ENCODE assay signal across 8 cellular contexts in genomic region chr15:78875107-78875914, GRCh38. TPM values are rescaled to one million over a fixed set of nuclear protein-coding genes. Genes with fewer than 3 reads are reported as not detected.
DNase-seq lines count a peak whose midpoint lies in the region; TF ChIP-seq lines count a peak whose summit lies in the region.

No MANE protein-coding gene starts in this region.

- H3K27ac Mint-ChIP-seq in T-helper 1 cell treated with Interleukin-12 subunit alpha and Interleukin-12 subunit beta and Interleukin-4 antibody, amounts not matched to agents 30 μg/mL and 1 μg/mL, for 36 hours, result peak overlapping the region; percentile 100
- peak overlapping the region; percentile 100 for H3K27ac Mint-ChIP-seq in activated CD4-positive, alpha-beta memory T cell treated with anti-CD3 and anti-CD28 coated beads, Interleukin-2, amount 10 ng/mL, durations not matched to agents 7 days and 5 days

- POLR2A ChIA-PET in activated CD4-positive, alpha-beta memory T cell treated with anti-CD3 and anti-CD28 coated beads, Interleukin-2, amount 10 ng/mL, durations not matched to agents 7 days and 5 days (lab: Charles Lee), result interaction anchor here (1.0 to 3.5 kb wide), 4 partner anchors 7 to 62 kb away, joined by 3 to 19 read pairs (median 6); no protein-coding TSS in a partner anchor

- H3K9ac ChIP-seq in iPS-15b (ENCODE audit: low read depth, low read length), result peak overlapping the region; percentile 14

- H3K27me3 Mint-ChIP-seq in T-helper 1 cell treated with Interleukin-12 subunit alpha and Interleukin-12 subunit beta and Interleukin-4 antibody, amounts not matched to agents 30 μg/mL and 1 μg/mL, for 36 hours (ENCODE audit: low read depth), result no peaks in the 10 kb centered on the region
- no peaks in the 10 kb centered on the region for H3K27me3 Mint-ChIP-seq in activated CD4-positive, alpha-beta memory T cell treated with anti-CD3 and anti-CD28 coated beads, Interleukin-2, amount 10 ng/mL, durations not matched to agents 7 days and 5 days

- peaks cover 42% of the 10 kb centered on the region for H3K4me1 Mint-ChIP-seq in T-helper 1 cell treated with Interleukin-12 subunit alpha and Interleukin-12 subunit beta and Interleukin-4 antibody, amounts not matched to agents 30 μg/mL and 1 μg/mL, for 36 hours (ENCODE audit: low read depth)
- H3K4me1 Mint-ChIP-seq in activated CD4-positive, alpha-beta memory T cell treated with anti-CD3 and anti-CD28 coated beads, Interleukin-2, amount 10 ng/mL, durations not matched to agents 7 days and 5 days, result peaks cover 62% of the 10 kb centered on the region

- CTCF ChIA-PET in activated CD4-positive, alpha-beta memory T cell treated with anti-CD3 and anti-CD28 coated beads, Interleukin-2, amount 10 ng/mL, durations not matched to agents 7 days and 5 days (lab: Charles Lee), result no interaction called here

- peak overlapping the region; percentile 99 for H3K4me3 Mint-ChIP-seq in T-helper 1 cell treated with Interleukin-12 subunit alpha and Interleukin-12 subunit beta and Interleukin-4 antibody, amounts not matched to agents 30 μg/mL and 1 μg/mL, for 36 hours
- H3K4me3 Mint-ChIP-seq in activated CD4-positive, alpha-beta memory T cell treated with anti-CD3 and anti-CD28 coated beads, Interleukin-2, amount 10 ng/mL, durations not matched to agents 7 days and 5 days, result peak overlapping the region; percentile 94

- DNase-seq in T-helper 1 cell (no peak), stomach (no peak), HuH-7.5 (ENCODE audit: low spot score) (no peak), cerebellar cortex (ENCODE audit: low spot score) (no peak), NCI-H128 (lab: John Stamatoyannopoulos, UW; ENCODE audit: unreplicated experiment) (no peak)
- peak; percentile 22 for DNase-seq in activated CD4-positive, alpha-beta memory T cell treated with anti-CD3 and anti-CD28 coated beads, Interleukin-2, amount 10 ng/mL, durations not matched to agents 7 days and 5 days

- peak overlapping the region; percentile 100 for H3K4me3 ChIP-seq in iPS-15b (ENCODE audit: low read depth, low read length)
- peak overlapping the region; percentile 69 to 99 (median 84) for H3K4me3 ChIP-seq in stomach

- WGBS in stomach, 5 donors, result 43 to 55% (median 48%) methylated on average over 22 of the region's 22 CpGs

- peaks cover 18% of the 10 kb centered on the region for H3K36me3 Mint-ChIP-seq in T-helper 1 cell treated with Interleukin-12 subunit alpha and Interleukin-12 subunit beta and Interleukin-4 antibody, amounts not matched to agents 30 μg/mL and 1 μg/mL, for 36 hours (ENCODE audit: low read depth)
- H3K36me3 Mint-ChIP-seq in activated CD4-positive, alpha-beta memory T cell treated with anti-CD3 and anti-CD28 coated beads, Interleukin-2, amount 10 ng/mL, durations not matched to agents 7 days and 5 days (ENCODE audit: low read depth), result peaks cover 35% of the 10 kb centered on the region

- H3K4me1 ChIP-seq in iPS-15b (ENCODE audit: control insufficient read depth, insufficient read depth, low read length), result peaks cover 24% of the 10 kb centered on the region
- H3K4me1 ChIP-seq in stomach, result peaks cover 52 to 67% (median 61%) of the 10 kb centered on the region in 4 donors

- intact Hi-C loops in stomach (cut with DNase I; ENCODE audit: low total_unique reads), result no loop called here

- TF ChIP-seq EP300 in stomach (IDR thresholded peaks at IDR 0.05), result no peak

- H3K27me3 ChIP-seq in iPS-15b (ENCODE audit: control insufficient read depth, insufficient read depth, low read length) (no peaks in the 10 kb centered on the region), stomach (no peaks in the 10 kb centered on the region)

- peak overlapping the region in 4 of 5 donors; percentile 98 to 100 (median 100) for H3K27ac ChIP-seq in stomach

- H3K36me3 ChIP-seq in iPS-15b (ENCODE audit: control insufficient read depth, insufficient read depth, low read length) (peaks cover 4% of the 10 kb centered on the region), stomach (peaks cover 0 to 2% (median 0%) of the 10 kb centered on the region in 4 donors)

- H3K9me3 Mint-ChIP-seq in T-helper 1 cell treated with Interleukin-12 subunit alpha and Interleukin-12 subunit beta and Interleukin-4 antibody, amounts not matched to agents 30 μg/mL and 1 μg/mL, for 36 hours, result no peaks in the 10 kb centered on the region
- H3K9me3 Mint-ChIP-seq in activated CD4-positive, alpha-beta memory T cell treated with anti-CD3 and anti-CD28 coated beads, Interleukin-2, amount 10 ng/mL, durations not matched to agents 7 days and 5 days, result no peaks in the 10 kb centered on the region

- TF ChIP-seq CTCF in stomach (IDR thresholded peaks at IDR 0.05), result no peak

- H3K9me3 ChIP-seq in iPS-15b (ENCODE audit: control insufficient read depth, insufficient read depth, low read length) (no peaks in the 10 kb centered on the region), stomach (no peaks in the 10 kb centered on the region)

- no peak for TF ChIP-seq POLR2A in stomach (IDR thresholded peaks at IDR 0.05)

RNA-seq across cellular contexts. Expression of gene MORF4L1, which starts 2.6 kb away (rescaled TPM):
- 100 to 1,000 TPM; 278 to 280 TPM for total RNA-seq in activated CD4-positive, alpha-beta memory T cell treated with anti-CD3 and anti-CD28 coated beads, Interleukin-2, amount 10 ng/mL, durations not matched to agents 7 days and 5 days
- 100 to 1,000 TPM in 4 of 5 donors, 10 to 100 TPM in 1; 78.8 to 545 (median 273) TPM for total RNA-seq in stomach
- polyA plus RNA-seq in stomach, result 100 to 1,000 TPM; 126 to 371 (median 260) TPM
